ENCODE assay signal across 1 cellular context in the genomic region with DNA sequence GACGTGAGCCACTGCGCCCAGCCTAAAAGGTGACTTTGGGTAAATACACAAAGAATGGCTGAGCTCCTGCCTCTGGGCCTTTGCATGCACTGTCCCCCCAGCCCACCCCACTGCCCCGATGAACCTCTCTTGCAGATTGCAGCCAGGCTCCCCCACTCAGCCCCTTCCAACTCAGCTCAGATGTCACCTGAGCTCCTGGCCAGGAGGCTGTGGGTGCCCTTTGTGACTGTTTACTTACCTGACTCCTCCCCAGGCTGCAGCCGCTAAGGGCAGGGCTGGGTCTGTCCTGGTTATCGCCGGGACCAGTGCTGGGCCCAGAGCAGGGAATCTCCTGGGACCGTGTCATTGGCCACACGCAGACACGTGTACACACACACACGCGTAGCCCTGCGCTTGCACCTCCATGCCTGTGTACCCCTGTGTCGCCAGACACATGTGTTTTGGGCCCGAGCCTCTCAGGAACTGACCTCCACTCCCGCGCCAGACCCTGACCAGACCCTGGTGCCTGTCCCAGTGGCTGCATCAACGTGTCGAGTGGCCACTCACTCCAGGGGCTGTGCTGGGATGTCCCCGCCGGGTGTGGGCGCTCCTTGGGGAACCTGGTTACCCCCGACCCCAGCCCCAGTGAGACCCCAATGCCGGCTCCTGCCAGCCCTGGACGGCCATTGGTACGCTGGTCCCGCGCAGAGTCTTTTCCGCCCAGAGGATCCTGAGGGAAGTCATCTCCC.
TF ChIP-seq lines count a peak whose summit lies in the region.

No MANE protein-coding gene starts in this region.

TF ChIP-seq in HepG2, 621 proteins besides CTCF, POLR2A, EP300 and RAD21 (continued from another document and continues in another):
- peak; percentile 54; the same call in 1 of the 2 replicates for TF ChIP-seq ZNF609 (CRISPR knock-in tag; IDR thresholded peaks at IDR 0.05; ENCODE audit: borderline replicate concordance)
- no peak for TF ChIP-seq ZNF333 (CRISPR knock-in tag; IDR thresholded peaks at IDR 0.05; ENCODE audit: borderline replicate concordance)
- 0 out of 2 replicates have a peak, but pooled peaks have one; percentile 41 for TF ChIP-seq PITX1 (CRISPR knock-in tag; IDR thresholded peaks at IDR 0.05)
- no peak for TF ChIP-seq CBFB (CRISPR knock-in tag; IDR thresholded peaks at IDR 0.05)
- TF ChIP-seq HOXA7 (CRISPR knock-in tag; IDR thresholded peaks at IDR 0.05): no peak
- no peak for TF ChIP-seq ZNF781 (CRISPR knock-in tag; IDR thresholded peaks at IDR 0.05; ENCODE audit: borderline replicate concordance, not compliant biosample characterization)
- TF ChIP-seq JDP2 (CRISPR knock-in tag; IDR thresholded peaks at IDR 0.05; ENCODE audit: borderline replicate concordance): no peak
- TF ChIP-seq ZNF552 (CRISPR knock-in tag; IDR thresholded peaks at IDR 0.05; ENCODE audit: borderline replicate concordance): no peak
- no peak for TF ChIP-seq ZFP82 (CRISPR knock-in tag; IDR thresholded peaks at IDR 0.05; ENCODE audit: borderline replicate concordance)
- no peak for TF ChIP-seq ELF4 (CRISPR knock-in tag; IDR thresholded peaks at IDR 0.05; ENCODE audit: borderline replicate concordance)
- TF ChIP-seq, protein P1, sequence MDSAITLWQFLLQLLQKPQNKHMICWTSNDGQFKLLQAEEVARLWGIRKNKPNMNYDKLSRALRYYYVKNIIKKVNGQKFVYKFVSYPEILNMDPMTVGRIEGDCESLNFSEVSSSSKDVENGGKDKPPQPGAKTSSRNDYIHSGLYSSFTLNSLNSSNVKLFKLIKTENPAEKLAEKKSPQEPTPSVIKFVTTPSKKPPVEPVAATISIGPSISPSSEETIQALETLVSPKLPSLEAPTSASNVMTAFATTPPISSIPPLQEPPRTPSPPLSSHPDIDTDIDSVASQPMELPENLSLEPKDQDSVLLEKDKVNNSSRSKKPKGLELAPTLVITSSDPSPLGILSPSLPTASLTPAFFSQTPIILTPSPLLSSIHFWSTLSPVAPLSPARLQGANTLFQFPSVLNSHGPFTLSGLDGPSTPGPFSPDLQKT (CRISPR knock-in tag; IDR thresholded peaks at IDR 0.05; ENCODE audit: borderline replicate concordance): no peak
- no peak for TF ChIP-seq FOXJ3 (CRISPR knock-in tag; IDR thresholded peaks at IDR 0.05; ENCODE audit: borderline replicate concordance)
- no peak for TF ChIP-seq NFRKB (IDR thresholded peaks at IDR 0.05)
- no peak for TF ChIP-seq RELA (CRISPR knock-in tag; IDR thresholded peaks at IDR 0.05)
- TF ChIP-seq ZNF878 (CRISPR knock-in tag; IDR thresholded peaks at IDR 0.05): no peak
- TF ChIP-seq ZFX (CRISPR knock-in tag; IDR thresholded peaks at IDR 0.05; ENCODE audit: low read depth): peak; percentile 82; the same call in 1 of the 2 replicates
- TF ChIP-seq, protein P2, sequence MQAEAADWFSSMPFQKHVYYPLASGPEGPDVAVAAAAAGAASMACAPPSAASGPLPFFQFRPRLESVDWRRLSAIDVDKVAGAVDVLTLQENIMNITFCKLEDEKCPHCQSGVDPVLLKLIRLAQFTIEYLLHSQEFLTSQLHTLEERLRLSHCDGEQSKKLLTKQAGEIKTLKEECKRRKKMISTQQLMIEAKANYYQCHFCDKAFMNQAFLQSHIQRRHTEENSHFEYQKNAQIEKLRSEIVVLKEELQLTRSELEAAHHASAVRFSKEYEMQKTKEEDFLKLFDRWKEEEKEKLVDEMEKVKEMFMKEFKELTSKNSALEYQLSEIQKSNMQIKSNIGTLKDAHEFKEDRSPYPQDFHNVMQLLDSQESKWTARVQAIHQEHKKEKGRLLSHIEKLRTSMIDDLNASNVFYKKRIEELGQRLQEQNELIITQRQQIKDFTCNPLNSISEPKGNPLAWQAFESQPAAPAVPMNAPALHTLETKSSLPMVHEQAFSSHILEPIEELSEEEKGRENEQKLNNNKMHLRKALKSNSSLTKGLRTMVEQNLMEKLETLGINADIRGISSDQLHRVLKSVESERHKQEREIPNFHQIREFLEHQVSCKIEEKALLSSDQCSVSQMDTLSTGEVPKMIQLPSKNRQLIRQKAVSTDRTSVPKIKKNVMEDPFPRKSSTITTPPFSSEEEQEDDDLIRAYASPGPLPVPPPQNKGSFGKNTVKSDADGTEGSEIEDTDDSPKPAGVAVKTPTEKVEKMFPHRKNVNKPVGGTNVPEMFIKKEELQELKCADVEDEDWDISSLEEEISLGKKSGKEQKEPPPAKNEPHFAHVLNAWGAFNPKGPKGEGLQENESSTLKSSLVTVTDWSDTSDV (CRISPR knock-in tag; IDR thresholded peaks at IDR 0.05): no peak
- no peak for TF ChIP-seq TCF7 (IDR thresholded peaks at IDR 0.05; ENCODE audit: low read depth)
- peak; percentile 66; the same call in 1 of the 2 replicates for TF ChIP-seq ZNF205 (CRISPR knock-in tag; IDR thresholded peaks at IDR 0.05)
- TF ChIP-seq ZNF530 (CRISPR knock-in tag; IDR thresholded peaks at IDR 0.05; ENCODE audit: low read depth): no peak
- TF ChIP-seq ZNF17 (CRISPR knock-in tag; IDR thresholded peaks at IDR 0.05): no peak
- TF ChIP-seq ZNF460 (CRISPR knock-in tag; IDR thresholded peaks at IDR 0.05; ENCODE audit: borderline replicate concordance): no peak
- TF ChIP-seq, protein P3, sequence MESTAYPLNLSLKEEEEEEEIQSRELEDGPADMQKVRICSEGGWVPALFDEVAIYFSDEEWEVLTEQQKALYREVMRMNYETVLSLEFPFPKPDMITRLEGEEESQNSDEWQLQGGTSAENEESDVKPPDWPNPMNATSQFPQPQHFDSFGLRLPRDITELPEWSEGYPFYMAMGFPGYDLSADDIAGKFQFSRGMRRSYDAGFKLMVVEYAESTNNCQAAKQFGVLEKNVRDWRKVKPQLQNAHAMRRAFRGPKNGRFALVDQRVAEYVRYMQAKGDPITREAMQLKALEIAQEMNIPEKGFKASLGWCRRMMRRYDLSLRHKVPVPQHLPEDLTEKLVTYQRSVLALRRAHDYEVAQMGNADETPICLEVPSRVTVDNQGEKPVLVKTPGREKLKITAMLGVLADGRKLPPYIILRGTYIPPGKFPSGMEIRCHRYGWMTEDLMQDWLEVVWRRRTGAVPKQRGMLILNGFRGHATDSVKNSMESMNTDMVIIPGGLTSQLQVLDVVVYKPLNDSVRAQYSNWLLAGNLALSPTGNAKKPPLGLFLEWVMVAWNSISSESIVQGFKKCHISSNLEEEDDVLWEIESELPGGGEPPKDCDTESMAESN (CRISPR knock-in tag; conservative IDR thresholded peaks at IDR 0.05): no peak
- no peak for TF ChIP-seq ZNF180 (CRISPR knock-in tag; IDR thresholded peaks at IDR 0.05; ENCODE audit: borderline replicate concordance, low read depth)
- no peak for TF ChIP-seq GZF1 (CRISPR knock-in tag; IDR thresholded peaks at IDR 0.05)
- TF ChIP-seq ZNF44 (CRISPR knock-in tag; IDR thresholded peaks at IDR 0.05): no peak
- TF ChIP-seq TGIF2 (CRISPR knock-in tag; IDR thresholded peaks at IDR 0.05): no peak
- TF ChIP-seq, protein P4, sequence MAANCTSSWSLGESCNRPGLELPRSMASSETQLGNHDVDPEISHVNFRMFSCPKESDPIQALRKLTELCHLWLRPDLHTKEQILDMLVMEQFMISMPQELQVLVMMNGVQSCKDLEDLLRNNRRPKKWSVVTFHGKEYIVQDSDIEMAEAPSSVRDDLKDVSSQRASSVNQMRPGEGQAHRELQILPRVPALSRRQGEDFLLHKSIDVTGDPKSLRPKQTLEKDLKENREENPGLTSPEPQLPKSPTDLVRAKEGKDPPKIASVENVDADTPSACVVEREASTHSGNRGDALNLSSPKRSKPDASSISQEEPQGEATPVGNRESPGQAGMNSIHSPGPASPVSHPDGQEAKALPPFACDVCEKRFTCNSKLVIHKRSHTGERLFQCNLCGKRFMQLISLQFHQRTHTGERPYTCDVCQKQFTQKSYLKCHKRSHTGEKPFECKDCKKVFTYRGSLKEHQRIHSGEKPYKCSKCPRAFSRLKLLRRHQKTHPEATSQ (CRISPR knock-in tag; IDR thresholded peaks at IDR 0.05; ENCODE audit: borderline replicate concordance): no peak
- TF ChIP-seq, protein P5, sequence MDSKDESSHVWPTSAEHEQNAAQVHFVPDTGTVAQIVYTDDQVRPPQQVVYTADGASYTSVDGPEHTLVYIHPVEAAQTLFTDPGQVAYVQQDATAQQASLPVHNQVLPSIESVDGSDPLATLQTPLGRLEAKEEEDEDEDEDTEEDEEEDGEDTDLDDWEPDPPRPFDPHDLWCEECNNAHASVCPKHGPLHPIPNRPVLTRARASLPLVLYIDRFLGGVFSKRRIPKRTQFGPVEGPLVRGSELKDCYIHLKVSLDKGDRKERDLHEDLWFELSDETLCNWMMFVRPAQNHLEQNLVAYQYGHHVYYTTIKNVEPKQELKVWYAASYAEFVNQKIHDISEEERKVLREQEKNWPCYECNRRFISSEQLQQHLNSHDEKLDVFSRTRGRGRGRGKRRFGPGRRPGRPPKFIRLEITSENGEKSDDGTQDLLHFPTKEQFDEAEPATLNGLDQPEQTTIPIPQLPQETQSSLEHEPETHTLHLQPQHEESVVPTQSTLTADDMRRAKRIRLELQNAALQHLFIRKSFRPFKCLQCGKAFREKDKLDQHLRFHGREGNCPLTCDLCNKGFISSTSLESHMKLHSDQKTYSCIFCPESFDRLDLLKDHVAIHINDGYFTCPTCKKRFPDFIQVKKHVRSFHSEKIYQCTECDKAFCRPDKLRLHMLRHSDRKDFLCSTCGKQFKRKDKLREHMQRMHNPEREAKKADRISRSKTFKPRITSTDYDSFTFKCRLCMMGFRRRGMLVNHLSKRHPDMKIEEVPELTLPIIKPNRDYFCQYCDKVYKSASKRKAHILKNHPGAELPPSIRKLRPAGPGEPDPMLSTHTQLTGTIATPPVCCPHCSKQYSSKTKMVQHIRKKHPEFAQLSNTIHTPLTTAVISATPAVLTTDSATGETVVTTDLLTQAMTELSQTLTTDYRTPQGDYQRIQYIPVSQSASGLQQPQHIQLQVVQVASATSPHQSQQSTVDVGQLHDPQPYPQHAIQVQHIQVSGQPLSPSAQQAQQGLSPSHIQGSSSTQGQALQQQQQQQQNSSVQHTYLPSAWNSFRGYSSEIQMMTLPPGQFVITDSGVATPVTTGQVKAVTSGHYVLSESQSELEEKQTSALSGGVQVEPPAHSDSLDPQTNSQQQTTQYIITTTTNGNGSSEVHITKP (CRISPR knock-in tag; IDR thresholded peaks at IDR 0.05; ENCODE audit: low read depth): no peak
- no peak for TF ChIP-seq ARHGAP35 (CRISPR knock-in tag; IDR thresholded peaks at IDR 0.05; ENCODE audit: borderline replicate concordance)
- TF ChIP-seq ZBTB34 (CRISPR knock-in tag; IDR thresholded peaks at IDR 0.05): no peak; the same call in 1 of the 2 replicates
- TF ChIP-seq ZFP1 (CRISPR knock-in tag; IDR thresholded peaks at IDR 0.05): no peak
- no peak for TF ChIP-seq PTBP1 (IDR thresholded peaks at IDR 0.05; ENCODE audit: low read depth, low read length, poor library complexity, severe bottlenecking)
- TF ChIP-seq, protein P6, sequence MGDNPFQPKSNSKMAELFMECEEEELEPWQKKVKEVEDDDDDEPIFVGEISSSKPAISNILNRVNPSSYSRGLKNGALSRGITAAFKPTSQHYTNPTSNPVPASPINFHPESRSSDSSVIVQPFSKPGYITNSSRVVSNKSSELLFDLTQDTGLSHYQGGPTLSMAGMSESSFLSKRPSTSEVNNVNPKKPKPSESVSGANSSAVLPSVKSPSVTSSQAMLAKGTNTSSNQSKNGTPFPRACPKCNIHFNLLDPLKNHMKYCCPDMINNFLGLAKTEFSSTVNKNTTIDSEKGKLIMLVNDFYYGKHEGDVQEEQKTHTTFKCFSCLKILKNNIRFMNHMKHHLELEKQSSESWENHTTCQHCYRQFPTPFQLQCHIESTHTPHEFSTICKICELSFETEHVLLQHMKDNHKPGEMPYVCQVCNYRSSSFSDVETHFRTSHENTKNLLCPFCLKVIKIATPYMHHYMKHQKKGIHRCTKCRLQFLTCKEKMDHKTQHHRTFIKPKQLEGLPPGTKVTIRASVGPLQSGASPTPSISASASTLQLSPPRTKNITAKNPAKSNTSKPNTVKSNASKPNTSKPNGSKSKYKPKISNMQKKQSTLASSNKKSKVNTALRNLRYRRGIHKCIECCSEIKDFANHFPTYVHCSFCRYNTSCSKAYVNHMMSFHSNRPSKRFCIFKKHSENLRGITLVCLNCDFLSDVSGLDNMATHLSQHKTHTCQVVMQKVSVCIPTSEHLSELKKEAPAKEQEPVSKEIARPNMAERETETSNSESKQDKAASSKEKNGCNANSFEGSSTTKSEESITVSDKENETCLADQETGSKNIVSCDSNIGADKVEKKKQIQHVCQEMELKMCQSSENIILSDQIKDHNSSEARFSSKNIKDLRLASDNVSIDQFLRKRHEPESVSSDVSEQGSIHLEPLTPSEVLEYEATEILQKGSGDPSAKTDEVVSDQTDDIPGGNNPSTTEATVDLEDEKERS (CRISPR knock-in tag; IDR thresholded peaks at IDR 0.05): peak; percentile 26; the same call in 1 of the 2 replicates
- no peak for TF ChIP-seq ADNP (CRISPR knock-in tag; IDR thresholded peaks at IDR 0.05)
- TF ChIP-seq ZNF644 (CRISPR knock-in tag; IDR thresholded peaks at IDR 0.05; ENCODE audit: low read depth): no peak
